ENCODE assay signal across 28 cellular contexts in the genomic region with DNA sequence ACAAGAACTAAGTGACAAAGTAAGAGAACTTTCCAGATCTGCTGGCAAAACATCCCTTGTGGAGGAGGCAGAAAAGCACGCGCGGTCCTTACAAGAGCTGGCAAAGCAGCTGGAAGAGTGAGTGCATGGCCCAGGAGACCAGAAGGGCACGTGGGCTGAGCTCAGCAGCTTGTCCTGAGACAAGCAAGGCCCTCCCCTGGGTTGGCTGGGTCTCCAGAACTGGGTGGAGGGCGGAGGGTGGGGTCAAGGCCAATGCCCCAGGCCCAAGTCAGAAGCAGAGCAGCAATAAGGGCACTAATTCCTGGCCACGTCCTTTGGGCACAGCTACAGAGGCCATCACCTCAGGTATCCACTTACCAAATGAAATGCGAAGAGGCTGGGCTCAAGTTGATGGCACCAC.
"Had no signal": no experiment of that assay in that cellular context is flagged by ENCODE, and none has a peak within 500 bp of the region (broad histone marks: within the 10 kb centered on the region; RNA-seq: fewer than 3 reads in every experiment).

No MANE protein-coding gene starts in this region.

- DNase-seq: activated B cell treated with CpG ODN at 0.5 μM for 24 hours; activated CD4-positive, alpha-beta T cell treated with anti-CD3 and anti-CD28 coated beads for 1 hour; activated CD4-positive, alpha-beta T cell treated with anti-CD3 and anti-CD28 coated beads, Interleukin-2, amount 10 ng/mL, durations not matched to agents 24 days and 14 days; activated CD4-positive, alpha-beta T cell treated with anti-CD3 and anti-CD28 coated beads, Interleukin-2, amount 50 U/mL, for 48 hours; activated CD8-positive, alpha-beta memory T cell treated with anti-CD3 and anti-CD28 coated beads, Interleukin-2, amount 10 ng/mL, durations not matched to agents 7 days and 5 days; activated gamma-delta T cell; activated naive CD4-positive, alpha-beta T cell treated with anti-CD3 and anti-CD28 coated beads for 36 hours; activated T-cell treated with anti-CD3 and anti-CD28 coated beads, Interleukin-2, amount 50 U/mL, for 48 hours; amygdala; brain microvascular endothelial cell; caudate nucleus; Karpas-422; MM.1S; NCI-H1105; NCI-H1436; NCI-H1694 treated with DMSO at 0.1 percent for 48 hours; NCI-H2029 treated with DMSO at 0.1 percent for 48 hours; NCI-H510A treated with DMSO at 0.1 percent for 48 hours; NCI-H69; PC-3; SIG-M5; T-helper 17 cell; T-helper 9 cell had no signal

- H3K36me3 Mint-ChIP-seq: activated CD8-positive, alpha-beta memory T cell treated with anti-CD3 and anti-CD28 coated beads, Interleukin-2, amount 10 ng/mL, durations not matched to agents 7 days and 5 days; activated naive CD8-positive, alpha-beta T cell had no signal

- H3K4me3 Mint-ChIP-seq: activated B cell treated with CpG ODN at 0.5 μM for 24 hours; activated CD4-positive, alpha-beta T cell treated with anti-CD3 and anti-CD28 coated beads, Interleukin-2, amount 10 ng/mL, durations not matched to agents 24 days and 14 days; activated CD8-positive, alpha-beta memory T cell treated with anti-CD3 and anti-CD28 coated beads, Interleukin-2, amount 10 ng/mL, durations not matched to agents 7 days and 5 days; activated naive CD4-positive, alpha-beta T cell treated with anti-CD3 and anti-CD28 coated beads for 36 hours; activated naive CD8-positive, alpha-beta T cell; activated T-helper 17 cell treated with anti-CD3 and anti-CD28 coated beads, Interleukin-2, amount 50 U/mL, for 72 hours; T-helper 17 cell had no signal

- H3K4me3 ChIP-seq: K562 had no signal

- H3K27me3 ChIP-seq: brain microvascular endothelial cell had no signal

- H3K27ac ChIP-seq: brain microvascular endothelial cell had no signal

- H3K9me3 Mint-ChIP-seq: activated B cell treated with CpG ODN at 0.5 μM for 24 hours; activated CD4-positive, alpha-beta T cell treated with anti-CD3 and anti-CD28 coated beads, Interleukin-2, amount 10 ng/mL, durations not matched to agents 24 days and 14 days; activated naive CD4-positive, alpha-beta T cell treated with anti-CD3 and anti-CD28 coated beads for 36 hours; activated T-helper 17 cell treated with anti-CD3 and anti-CD28 coated beads, Interleukin-2, amount 50 U/mL, for 72 hours had no signal

- ATAC-seq: activated CD8-positive, alpha-beta memory T cell treated with anti-CD3 and anti-CD28 coated beads, Interleukin-2, amount 10 ng/mL, durations not matched to agents 7 days and 5 days; activated T-helper 17 cell treated with anti-CD3 and anti-CD28 coated beads, Interleukin-2, amount 50 U/mL, for 72 hours; K562; PC-3; T-helper 17 cell had no signal

- H3K36me3 ChIP-seq: brain microvascular endothelial cell had no signal

- H3K27me3 Mint-ChIP-seq: activated B cell treated with CpG ODN at 0.5 μM for 24 hours; activated naive CD8-positive, alpha-beta T cell; activated T-helper 17 cell treated with anti-CD3 and anti-CD28 coated beads, Interleukin-2, amount 50 U/mL, for 72 hours; T-helper 17 cell had no signal

- FAIRE-seq: K562, RCC 7860, TTC549 had no signal

- H3K4me1 Mint-ChIP-seq: activated T-helper 17 cell treated with anti-CD3 and anti-CD28 coated beads, Interleukin-2, amount 50 U/mL, for 72 hours had no signal

- H3K27ac Mint-ChIP-seq: activated B cell treated with CpG ODN at 0.5 μM for 24 hours; activated CD4-positive, alpha-beta T cell treated with anti-CD3 and anti-CD28 coated beads, Interleukin-2, amount 10 ng/mL, durations not matched to agents 24 days and 14 days; activated CD8-positive, alpha-beta memory T cell treated with anti-CD3 and anti-CD28 coated beads, Interleukin-2, amount 10 ng/mL, durations not matched to agents 7 days and 5 days; activated naive CD4-positive, alpha-beta T cell treated with anti-CD3 and anti-CD28 coated beads for 36 hours; activated naive CD8-positive, alpha-beta T cell; activated T-helper 17 cell treated with anti-CD3 and anti-CD28 coated beads, Interleukin-2, amount 50 U/mL, for 72 hours; T-helper 17 cell had no signal
